Comparison of ENCODE assay signal across 1 cellular context in genomic region chr12:57820119-57820518, GRCh38. TPM values are rescaled to one million over a fixed set of nuclear protein-coding genes. Genes with fewer than 3 reads are reported as not detected.
"Had no signal": no experiment of that assay in that cellular context is flagged by ENCODE, and none has a peak within 500 bp of the region (broad histone marks: within the 10 kb centered on the region; RNA-seq: fewer than 3 reads in every experiment).

No MANE protein-coding gene starts in this region.

RNA-seq across cellular contexts. Expression of gene AVIL, which starts 1.6 kb away (rescaled TPM):
- total RNA-seq: epithelial cell of proximal tubule had no signal
